Comparison of ENCODE assay signal across 16 cellular contexts in genomic region chrX:132009344-132009743, GRCh38.
"Had no signal": no experiment of that assay in that cellular context is flagged by ENCODE, and none has a peak within 500 bp of the region (broad histone marks: within the 10 kb centered on the region; RNA-seq: fewer than 3 reads in every experiment).

No MANE protein-coding gene starts in this region.

- ATAC-seq: esophagus mucosa, heart left ventricle, left ventricle myocardium superior, sciatic nerve had no signal

- DNase-seq: cortex of kidney; dorsolateral prefrontal cortex; effector CD8-positive, alpha-beta T cell; heart left ventricle; hippocampal formation; left colon; left ventricle myocardium superior; mesenchymal stem cell; naive B cell; nephron progenitor cell; stimulated activated naive CD4-positive, alpha-beta T cell; stomach; substantia nigra; transverse colon had no signal
